In genomic region chr19:38213911-38214625, GRCh38 we compare ENCODE assay signal across 8 cellular contexts. TPM values are rescaled to one million over a fixed set of nuclear protein-coding genes. Genes with fewer than 3 reads are reported as not detected.
DNase-seq lines count a peak whose midpoint lies in the region; ATAC-seq lines count a peak whose summit lies in the region.

No MANE protein-coding gene starts in this region.

- no peaks in the 10 kb centered on the region for H3K9me3 Mint-ChIP-seq in activated CD4-positive, alpha-beta memory T cell treated with anti-CD3 and anti-CD28 coated beads, Interleukin-2, amount 10 ng/mL, durations not matched to agents 7 days and 5 days

- H3K27me3 Mint-ChIP-seq in activated CD4-positive, alpha-beta memory T cell treated with anti-CD3 and anti-CD28 coated beads, Interleukin-2, amount 10 ng/mL, durations not matched to agents 7 days and 5 days: peaks cover 36% of the 10 kb centered on the region

- CTCF ChIA-PET in activated CD4-positive, alpha-beta memory T cell treated with anti-CD3 and anti-CD28 coated beads, Interleukin-2, amount 10 ng/mL, durations not matched to agents 7 days and 5 days (lab: Charles Lee): interaction anchor here (2.1 kb wide), 1 partner anchor 11 kb away, joined by 7 read pairs; no protein-coding TSS in a partner anchor

- peaks cover 16% of the 10 kb centered on the region for H3K4me1 Mint-ChIP-seq in activated CD4-positive, alpha-beta memory T cell treated with anti-CD3 and anti-CD28 coated beads, Interleukin-2, amount 10 ng/mL, durations not matched to agents 7 days and 5 days

- peak overlapping the region; percentile 51 for H3K27ac Mint-ChIP-seq in activated CD4-positive, alpha-beta memory T cell treated with anti-CD3 and anti-CD28 coated beads, Interleukin-2, amount 10 ng/mL, durations not matched to agents 7 days and 5 days

- peak overlapping the region; percentile 36 for H3K4me3 Mint-ChIP-seq in activated CD4-positive, alpha-beta memory T cell treated with anti-CD3 and anti-CD28 coated beads, Interleukin-2, amount 10 ng/mL, durations not matched to agents 7 days and 5 days

- no peak for ATAC-seq in esophagus mucosa

- DNase-seq in EH (ENCODE audit: low read depth): peak; percentile 70
- DNase-seq in HT-29 (ENCODE audit: low spot score): peak; percentile 86
- DNase-seq in activated CD4-positive, alpha-beta memory T cell treated with anti-CD3 and anti-CD28 coated beads, Interleukin-2, amount 10 ng/mL, durations not matched to agents 7 days and 5 days: peak; percentile 68
- DNase-seq in fibroblast of gingiva (ENCODE audit: low read depth): peak; percentile 24
- DNase-seq in stimulated activated CD8-positive, alpha-beta memory T cell treated with anti-CD3 and anti-CD28 coated beads, Interleukin-15, amount 100 ng/mL, for 1 hour (ENCODE audit: low read depth): peak; percentile 20
- DNase-seq in 8988T: no peak
- no peak for DNase-seq in NCI-H1694 treated with DMSO at 0.1 percent for 48 hours (lab: John Stamatoyannopoulos, UW)

- H3K36me3 Mint-ChIP-seq in activated CD4-positive, alpha-beta memory T cell treated with anti-CD3 and anti-CD28 coated beads, Interleukin-2, amount 10 ng/mL, durations not matched to agents 7 days and 5 days (ENCODE audit: low read depth): no peaks in the 10 kb centered on the region

- POLR2A ChIA-PET in activated CD4-positive, alpha-beta memory T cell treated with anti-CD3 and anti-CD28 coated beads, Interleukin-2, amount 10 ng/mL, durations not matched to agents 7 days and 5 days (lab: Charles Lee): interaction anchor here (1.0 kb wide), 1 partner anchor 165 kb away, joined by 3 read pairs; no protein-coding TSS in a partner anchor

RNA-seq across cellular contexts. Expression of gene DPF1, which starts 10.0 kb away (rescaled TPM):
- total RNA-seq in HT-29 (2014; rRNA removed; shearing (Covaris generic)): 0.89 and 1.3 TPM in 2 replicates
- total RNA-seq in activated CD4-positive, alpha-beta memory T cell treated with anti-CD3 and anti-CD28 coated beads, Interleukin-2, amount 10 ng/mL, durations not matched to agents 7 days and 5 days: under 1 TPM; 0.40 to 0.55 TPM
- total RNA-seq in esophagus mucosa: 0.16 TPM

RNA-seq across cellular contexts. Expression of gene PPP1R14A, which starts 42.1 kb away (rescaled TPM):
- total RNA-seq in HT-29 (2014; rRNA removed; shearing (Covaris generic)): not detected in 2 replicates
- total RNA-seq in activated CD4-positive, alpha-beta memory T cell treated with anti-CD3 and anti-CD28 coated beads, Interleukin-2, amount 10 ng/mL, durations not matched to agents 7 days and 5 days: not detected
- 2.8 TPM for total RNA-seq in esophagus mucosa

RNA-seq across cellular contexts. Expression of gene SPINT2, which starts 50.3 kb away (rescaled TPM):
- total RNA-seq in HT-29 (2014; rRNA removed; shearing (Covaris generic)): 2,475 and 2,514 TPM in 2 replicates
- total RNA-seq in activated CD4-positive, alpha-beta memory T cell treated with anti-CD3 and anti-CD28 coated beads, Interleukin-2, amount 10 ng/mL, durations not matched to agents 7 days and 5 days: 1 to 10 TPM; 7.3 to 8.0 TPM
- 356 TPM for total RNA-seq in esophagus mucosa

Comparison
In these comparisons a context has a peak if more than half of its experiments do, and no peak if none do; other contexts are left out.
1. DNase-seq: peak in EH (single experiment), HT-29 (single experiment), activated CD4-positive, alpha-beta memory T cell treated with anti-CD3 and anti-CD28 coated beads, Interleukin-2, amount 10 ng/mL, durations not matched to agents 7 days and 5 days (single experiment), fibroblast of gingiva (single experiment) and stimulated activated CD8-positive, alpha-beta memory T cell treated with anti-CD3 and anti-CD28 coated beads, Interleukin-15, amount 100 ng/mL, for 1 hour (single experiment); none in 8988T (single experiment) and NCI-H1694 treated with DMSO at 0.1 percent for 48 hours (single experiment).
2. RNA of gene SPINT2, which starts 50.3 kb away (total RNA-seq): 2,475 to 2,514 TPM in HT-29 and 356 TPM in esophagus mucosa (single experiment); 7.3 to 8.0 TPM in activated CD4-positive, alpha-beta memory T cell treated with anti-CD3 and anti-CD28 coated beads, Interleukin-2, amount 10 ng/mL, durations not matched to agents 7 days and 5 days; every median in the first group is over 10 times any median in the second.